In the genomic region with DNA sequence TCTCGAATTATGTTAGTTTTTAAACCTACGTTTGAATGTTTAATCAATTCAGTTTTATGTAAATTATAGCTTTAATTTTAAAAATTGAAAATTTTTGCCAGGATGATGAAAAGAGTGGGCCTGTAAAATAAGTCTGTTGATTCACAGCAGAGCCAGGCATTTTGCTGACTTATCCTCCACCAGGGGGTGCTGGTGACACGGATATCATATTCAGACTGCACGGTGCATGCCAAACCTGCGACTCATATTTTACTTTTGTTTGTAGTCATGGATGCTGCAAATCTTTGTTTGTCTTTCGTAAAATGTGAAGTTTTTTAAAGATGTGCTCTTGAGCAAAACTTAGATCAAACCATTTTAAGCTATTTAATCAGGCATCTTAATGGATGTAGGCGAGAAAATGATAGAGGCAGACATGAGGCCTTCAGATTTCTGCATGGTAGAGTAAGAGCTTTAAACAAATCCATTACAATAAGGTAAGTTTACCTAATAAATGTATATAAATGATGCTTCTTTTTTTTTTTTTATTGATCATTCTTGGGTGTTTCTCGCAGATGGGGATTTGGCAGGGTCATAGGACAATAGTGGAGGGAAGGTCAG, we compare ENCODE assay signal across 9 cellular contexts. TPM values are rescaled to one million over a fixed set of nuclear protein-coding genes. Genes with fewer than 3 reads are reported as not detected.
A peak's percentile ranks its signal among the peaks of the same experiment; 100 is the strongest.
DNase-seq lines count a peak whose midpoint lies in the region; ATAC-seq and TF ChIP-seq lines count a peak whose summit lies in the region.
"Had no signal": no experiment of that assay in that cellular context is flagged by ENCODE, and none has a peak within 500 bp of the region (broad histone marks: within the 10 kb centered on the region; RNA-seq: fewer than 3 reads in every experiment).

No MANE protein-coding gene starts in this region.

- H3K9ac ChIP-seq in liver (ENCODE audit: low read depth in 1 of 2, low read length in 2 of 2), result no peak overlapping the region

- no peak overlapping the region for H3K27ac ChIP-seq in liver (ENCODE audit: low read depth in 1 of 2, low read length in 2 of 2)
- H3K27ac ChIP-seq: neutrophil had no signal

- no peaks in the 10 kb centered on the region for H3K4me1 ChIP-seq in liver (ENCODE audit: control insufficient read depth in 4 of 4, insufficient read depth in 4 of 4, low read length in 3 of 4)

- no peak overlapping the region for H3K4me3 ChIP-seq in liver (ENCODE audit: low read depth in 1 of 3, low read length in 3 of 3)

- no peaks in the 10 kb centered on the region for H3K9me3 ChIP-seq in liver (ENCODE audit: control insufficient read depth in 4 of 4, low read length in 3 of 4)
- H3K9me3 ChIP-seq: neutrophil had no signal

- peak; percentile 57 for TF ChIP-seq CTCF in liver (IDR thresholded peaks at IDR 0.05; ENCODE audit: low read depth, low read length, missing input control)

- WGBS in liver, result 34% methylated on average over 8 of the region's 8 CpGs

- peak; percentile 67 to 79 for TF ChIP-seq RAD21 in liver (IDR thresholded peaks at IDR 0.05)

- H3K36me3 ChIP-seq in liver (ENCODE audit: control insufficient read depth in 4 of 4, insufficient read depth in 3 of 4, low read depth in 1 of 4, low read length in 3 of 4), result no peaks in the 10 kb centered on the region
- H3K36me3 ChIP-seq: neutrophil had no signal

- DNase-seq in NCI-H748 (lab: John Stamatoyannopoulos, UW; ENCODE audit: unreplicated experiment) (peak; percentile 23), NCI-H748 treated with DMSO at 0.1 percent for 48 hours (lab: John Stamatoyannopoulos, UW) (no peak), HK-2 (ENCODE audit: unreplicated experiment) (peak; percentile 30), T-helper 1 cell (peak in 3 of 5 donors; percentile 1 to 54 (median 26)), cerebellum (ENCODE audit: low spot score) (peak; percentile 2)
- peak; percentile 72 for DNase-seq in stimulated activated CD8-positive, alpha-beta memory T cell treated with anti-CD3 and anti-CD28 coated beads, Interleukin-4, amount 100 ng/mL, for 48 hours

- ATAC-seq in GM21367 (IDR thresholded peaks at IDR 0.05; ENCODE audit: unreplicated experiment), result peak; percentile 92

- peaks cover 0 to 6% (median 0%) of the 10 kb centered on the region in 4 donors for H3K27me3 ChIP-seq in liver (ENCODE audit: control insufficient read depth in 4 of 4, insufficient read depth in 4 of 4, low read length in 3 of 4)

TF ChIP-seq in liver, 16 proteins besides CTCF, POLR2A, EP300 and RAD21:
- TF ChIP-seq FOXA2 (IDR thresholded peaks at IDR 0.05) (no peak), HNF4A (conservative IDR thresholded peaks at IDR 0.05) (no peak), EGR1 (IDR thresholded peaks at IDR 0.05; ENCODE audit: low read depth in 2 of 2) (no peak), JUND (IDR thresholded peaks at IDR 0.05) (no peak), HNF4G (IDR thresholded peaks at IDR 0.05) (no peak), GABPA (IDR thresholded peaks at IDR 0.05 in 1 of 2, conservative IDR thresholded peaks at IDR 0.05 in 1 of 2) (no peak), TAF1 (conservative IDR thresholded peaks at IDR 0.05) (no peak), FOXA1 (IDR thresholded peaks at IDR 0.05) (no peak), YY1 (IDR thresholded peaks at IDR 0.05) (no peak), SP1 (IDR thresholded peaks at IDR 0.05) (no peak), NR2F2 (IDR thresholded peaks at IDR 0.05) (no peak), RXRA (IDR thresholded peaks at IDR 0.05) (no peak)
- TF ChIP-seq, protein P1, sequence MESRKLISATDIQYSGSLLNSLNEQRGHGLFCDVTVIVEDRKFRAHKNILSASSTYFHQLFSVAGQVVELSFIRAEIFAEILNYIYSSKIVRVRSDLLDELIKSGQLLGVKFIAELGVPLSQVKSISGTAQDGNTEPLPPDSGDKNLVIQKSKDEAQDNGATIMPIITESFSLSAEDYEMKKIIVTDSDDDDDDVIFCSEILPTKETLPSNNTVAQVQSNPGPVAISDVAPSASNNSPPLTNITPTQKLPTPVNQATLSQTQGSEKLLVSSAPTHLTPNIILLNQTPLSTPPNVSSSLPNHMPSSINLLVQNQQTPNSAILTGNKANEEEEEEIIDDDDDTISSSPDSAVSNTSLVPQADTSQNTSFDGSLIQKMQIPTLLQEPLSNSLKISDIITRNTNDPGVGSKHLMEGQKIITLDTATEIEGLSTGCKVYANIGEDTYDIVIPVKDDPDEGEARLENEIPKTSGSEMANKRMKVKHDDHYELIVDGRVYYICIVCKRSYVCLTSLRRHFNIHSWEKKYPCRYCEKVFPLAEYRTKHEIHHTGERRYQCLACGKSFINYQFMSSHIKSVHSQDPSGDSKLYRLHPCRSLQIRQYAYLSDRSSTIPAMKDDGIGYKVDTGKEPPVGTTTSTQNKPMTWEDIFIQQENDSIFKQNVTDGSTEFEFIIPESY (IDR thresholded peaks at IDR 0.05), result no peak
- TF ChIP-seq, protein P2, sequence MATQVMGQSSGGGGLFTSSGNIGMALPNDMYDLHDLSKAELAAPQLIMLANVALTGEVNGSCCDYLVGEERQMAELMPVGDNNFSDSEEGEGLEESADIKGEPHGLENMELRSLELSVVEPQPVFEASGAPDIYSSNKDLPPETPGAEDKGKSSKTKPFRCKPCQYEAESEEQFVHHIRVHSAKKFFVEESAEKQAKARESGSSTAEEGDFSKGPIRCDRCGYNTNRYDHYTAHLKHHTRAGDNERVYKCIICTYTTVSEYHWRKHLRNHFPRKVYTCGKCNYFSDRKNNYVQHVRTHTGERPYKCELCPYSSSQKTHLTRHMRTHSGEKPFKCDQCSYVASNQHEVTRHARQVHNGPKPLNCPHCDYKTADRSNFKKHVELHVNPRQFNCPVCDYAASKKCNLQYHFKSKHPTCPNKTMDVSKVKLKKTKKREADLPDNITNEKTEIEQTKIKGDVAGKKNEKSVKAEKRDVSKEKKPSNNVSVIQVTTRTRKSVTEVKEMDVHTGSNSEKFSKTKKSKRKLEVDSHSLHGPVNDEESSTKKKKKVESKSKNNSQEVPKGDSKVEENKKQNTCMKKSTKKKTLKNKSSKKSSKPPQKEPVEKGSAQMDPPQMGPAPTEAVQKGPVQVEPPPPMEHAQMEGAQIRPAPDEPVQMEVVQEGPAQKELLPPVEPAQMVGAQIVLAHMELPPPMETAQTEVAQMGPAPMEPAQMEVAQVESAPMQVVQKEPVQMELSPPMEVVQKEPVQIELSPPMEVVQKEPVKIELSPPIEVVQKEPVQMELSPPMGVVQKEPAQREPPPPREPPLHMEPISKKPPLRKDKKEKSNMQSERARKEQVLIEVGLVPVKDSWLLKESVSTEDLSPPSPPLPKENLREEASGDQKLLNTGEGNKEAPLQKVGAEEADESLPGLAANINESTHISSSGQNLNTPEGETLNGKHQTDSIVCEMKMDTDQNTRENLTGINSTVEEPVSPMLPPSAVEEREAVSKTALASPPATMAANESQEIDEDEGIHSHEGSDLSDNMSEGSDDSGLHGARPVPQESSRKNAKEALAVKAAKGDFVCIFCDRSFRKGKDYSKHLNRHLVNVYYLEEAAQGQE (IDR thresholded peaks at IDR 0.05), result no peak
- TF ChIP-seq, protein P3, sequence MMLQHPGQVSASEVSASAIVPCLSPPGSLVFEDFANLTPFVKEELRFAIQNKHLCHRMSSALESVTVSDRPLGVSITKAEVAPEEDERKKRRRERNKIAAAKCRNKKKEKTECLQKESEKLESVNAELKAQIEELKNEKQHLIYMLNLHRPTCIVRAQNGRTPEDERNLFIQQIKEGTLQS (IDR thresholded peaks at IDR 0.05), result no peak
- TF ChIP-seq, protein P4, sequence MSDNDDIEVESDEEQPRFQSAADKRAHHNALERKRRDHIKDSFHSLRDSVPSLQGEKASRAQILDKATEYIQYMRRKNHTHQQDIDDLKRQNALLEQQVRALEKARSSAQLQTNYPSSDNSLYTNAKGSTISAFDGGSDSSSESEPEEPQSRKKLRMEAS (IDR thresholded peaks at IDR 0.05), result no peak

RNA-seq across cellular contexts. Expression of a gene that starts 3.6 kb away (rescaled TPM):
- total RNA-seq in cerebellum (not detected), liver (not detected)
- polyA plus RNA-seq in liver, result not detected

RNA-seq across cellular contexts. Expression of a gene that starts 18.1 kb away (rescaled TPM):
- total RNA-seq in cerebellum, result not detected
- total RNA-seq in liver, result not detected
- not detected for polyA plus RNA-seq in liver

RNA-seq across cellular contexts. Expression of a gene that starts 22.2 kb away (rescaled TPM):
- total RNA-seq in cerebellum, result not detected
- total RNA-seq in liver, result not detected
- not detected for polyA plus RNA-seq in liver

RNA-seq across cellular contexts. Expression of a gene that starts 43.1 kb away (rescaled TPM):
- not detected for total RNA-seq in cerebellum
- total RNA-seq in liver, result not detected
- not detected for polyA plus RNA-seq in liver
